21 cellular contexts compared by ENCODE assay signal in genomic region chr2:105187531-105187930, GRCh38. TPM values are rescaled to one million over a fixed set of nuclear protein-coding genes. Genes with fewer than 3 reads are reported as not detected.
DNase-seq lines count a peak whose midpoint lies in the region; ATAC-seq and TF ChIP-seq lines count a peak whose summit lies in the region.
"Had no signal": no experiment of that assay in that cellular context is flagged by ENCODE, and none has a peak within 500 bp of the region (broad histone marks: within the 10 kb centered on the region; RNA-seq: fewer than 3 reads in every experiment).

No MANE protein-coding gene starts in this region.

- no peak overlapping the region for H3K56ac ChIP-seq in mesendoderm (ENCODE audit: low read length)

- no peaks in the 10 kb centered on the region for H3K36me3 ChIP-seq in mesendoderm (ENCODE audit: control insufficient read depth, insufficient read depth, low read length)

- no peak overlapping the region for H3K4me2 ChIP-seq in mesendoderm (ENCODE audit: low read length)

- TF ChIP-seq CTCF in choroid plexus epithelial cell (conservative IDR thresholded peaks at IDR 0.05; ENCODE audit: low read depth, low read length) (no peak), coronary artery (IDR thresholded peaks at IDR 0.05) (no peak)

- H2BK15ac ChIP-seq in mesendoderm (replicated peaks; ENCODE audit: low read depth): no peak overlapping the region

- H3K27me3 ChIP-seq in mesendoderm (ENCODE audit: insufficient read depth, low read length, poor library complexity): no peaks in the 10 kb centered on the region

- H3K18ac ChIP-seq in mesendoderm (ENCODE audit: low read length): no peak overlapping the region

- DNase-seq in EH (ENCODE audit: low read depth) (peak; percentile 73), M059J (ENCODE audit: low read depth) (peak; percentile 78), choroid plexus epithelial cell (ENCODE audit: low read depth) (peak; percentile 48), mesendoderm (peak; percentile 69), SHP77 (lab: John Stamatoyannopoulos, UW) (no peak), coronary artery (ENCODE audit: low spot score) (no peak), left lobe of liver (ENCODE audit: low spot score) (no peak)
- DNase-seq: activated naive CD8-positive, alpha-beta T cell treated with anti-CD3 and anti-CD28 coated beads for 36 hours; CD4-positive, alpha-beta memory T cell; mucosa of descending colon; NCI-H1436; NCI-H2171 treated with DMSO at 0.1 percent for 48 hours; substantia nigra; T1000 had no signal

- no peak overlapping the region for H2BK5ac ChIP-seq in mesendoderm (ENCODE audit: low read length)

- no peak overlapping the region for H2BK120ac ChIP-seq in mesendoderm (ENCODE audit: low read depth, low read length)

- H3K23ac ChIP-seq in mesendoderm (ENCODE audit: low read length): no peak overlapping the region

- H3K4ac ChIP-seq in mesendoderm (ENCODE audit: low read depth, low read length): no peak overlapping the region

- H3K4me3 ChIP-seq in choroid plexus epithelial cell (ENCODE audit: low read depth, low read length): no peak overlapping the region
- H3K4me3 ChIP-seq in mesendoderm (ENCODE audit: low read length): no peak overlapping the region
- H3K4me3 ChIP-seq in coronary artery: no peak overlapping the region
- H3K4me3 ChIP-seq: mucosa of descending colon had no signal

- H3K79me1 ChIP-seq in mesendoderm (ENCODE audit: low read length): no peaks in the 10 kb centered on the region

- no peak overlapping the region for H4K8ac ChIP-seq in mesendoderm (ENCODE audit: low read depth, low read length)

- no peak overlapping the region for H3K27ac ChIP-seq in mesendoderm (ENCODE audit: low read depth, low read length)
- H3K27ac ChIP-seq in coronary artery: no peak overlapping the region

- WGBS in mesendoderm (ENCODE audit: extremely low coverage, insufficient coverage, low lambda C conversion rate): no CpG with 5 or more reads among the region's 7 CpGs

- no peak overlapping the region for H4K5ac ChIP-seq in mesendoderm (ENCODE audit: low read length)

- ATAC-seq in HG03039 (IDR thresholded peaks at IDR 0.05; ENCODE audit: unreplicated experiment) (no peak), left lobe of liver (no peak)
- ATAC-seq: activated CD4-positive, CD25-positive, alpha-beta regulatory T cell treated with anti-CD3 and anti-CD28 coated beads, Interleukin-2, amount 50 U/mL, for 24 hours; mucosa of descending colon; SK-N-SH treated with all-trans-retinoic acid at 6 μM for 48 hours had no signal

- peaks cover 3% of the 10 kb centered on the region for H3K4me1 ChIP-seq in mesendoderm (ENCODE audit: control insufficient read depth, low read depth, low read length)

- no peak overlapping the region for H2AK5ac ChIP-seq in mesendoderm (ENCODE audit: low read length)

- no peaks in the 10 kb centered on the region for H3K79me2 ChIP-seq in mesendoderm (ENCODE audit: control insufficient read depth, insufficient read depth, low read length)

- no peak overlapping the region for H3K9ac ChIP-seq in mesendoderm (ENCODE audit: low read length)

RNA-seq across cellular contexts. Expression of gene GPR45, which starts 54.0 kb away (rescaled TPM):
- not detected in 2 replicates for total RNA-seq in M059J (2014; rRNA removed; shearing (Covaris generic))
- 0.20 TPM for polyA plus RNA-seq in mesendoderm (2013, experiment 1 of 2)
- 0.17 TPM for polyA plus RNA-seq in mesendoderm (2013, experiment 2 of 2)
- not detected for total RNA-seq in left lobe of liver
- total RNA-seq: activated naive CD8-positive, alpha-beta T cell treated with anti-CD3 and anti-CD28 coated beads for 36 hours; activated T-helper 1 cell treated with anti-CD3 and anti-CD28 coated beads, Interleukin-12 subunit alpha, Interleukin-12 subunit beta, Interleukin-2, Interleukin-4 antibody, amounts not matched to agents 30 ng/mL and 10 ng/mL and 1 ng/mL, durations not matched to agents 14 hours and 24 hours and 36 hours; bronchial epithelial cell; CD4-positive, alpha-beta memory T cell; dermis microvascular lymphatic vessel endothelial cell; mucosa of descending colon had no signal
- polyA plus RNA-seq: AG04450; CD4-positive, alpha-beta memory T cell had no signal

Comparison
In these comparisons a context has a peak if more than half of its experiments do, and no peak if none do; other contexts are left out.
1. DNase-seq: peak in EH (single experiment), M059J (single experiment), choroid plexus epithelial cell (single experiment) and mesendoderm (single experiment); none in SHP77 (0 of 2), coronary artery (single experiment) and left lobe of liver (single experiment).